ENCODE assay signal across 20 cellular contexts in genomic region chr2:147482590-147483292, GRCh38.
A peak's percentile ranks its signal among the peaks of the same experiment; 100 is the strongest.
DNase-seq lines count a peak whose midpoint lies in the region; ATAC-seq and TF ChIP-seq lines count a peak whose summit lies in the region.
"Had no signal": no experiment of that assay in that cellular context is flagged by ENCODE, and none has a peak within 500 bp of the region (broad histone marks: within the 10 kb centered on the region; RNA-seq: fewer than 3 reads in every experiment).

No MANE protein-coding gene starts in this region.

- H3K9ac ChIP-seq in BLaER1 treated with 17β-estradiol and CSF1 and Interleukin-3, amounts not matched to agents 10 nM and 100 nM, result no peak overlapping the region; a peak in 1 of 22 replicates
- H3K9ac ChIP-seq: KMS-11, SK-N-SH had no signal

- H3K4me1 ChIP-seq in BLaER1 treated with 17β-estradiol and CSF1 and Interleukin-3, amounts not matched to agents 10 nM and 100 nM, result peaks cover 0 to 34% (median 18%) of the 10 kb centered on the region in 10 experiments; a peak in 17 of 20 replicates
- H3K4me1 ChIP-seq in osteoblast (ENCODE audit: insufficient read depth, low read length), result no peaks in the 10 kb centered on the region

- no peak for TF ChIP-seq POLR2A in NB4 (IDR thresholded peaks at IDR 0.05; ENCODE audit: extremely low read depth, insufficient read length)

- ATAC-seq in GM19324 (IDR thresholded peaks at IDR 0.05; ENCODE audit: low FRiP score, unreplicated experiment), result no peak
- no peak for ATAC-seq in HG03354 (IDR thresholded peaks at IDR 0.05; ENCODE audit: poor library complexity, severe bottlenecking, unreplicated experiment)

- no peaks in the 10 kb centered on the region for H3K27me3 ChIP-seq in BLaER1 treated with 17β-estradiol and CSF1 and Interleukin-3, amounts not matched to agents 10 nM and 100 nM
- no peaks in the 10 kb centered on the region for H3K27me3 ChIP-seq in osteoblast (ENCODE audit: insufficient read depth, low read length)

- peak overlapping the region in 10 of 11 experiments; percentile 11 to 81 (median 65); a peak in 18 of 22 replicates for H3K4me2 ChIP-seq in BLaER1 treated with 17β-estradiol and CSF1 and Interleukin-3, amounts not matched to agents 10 nM and 100 nM
- H3K4me2 ChIP-seq in osteoblast (ENCODE audit: insufficient read depth, low read length), result no peak overlapping the region
- H3K4me2 ChIP-seq: KMS-11, SK-N-SH had no signal

- peak overlapping the region in 1 of 11 experiments; percentile 53; a peak in 3 of 22 replicates for H3K27ac ChIP-seq in BLaER1 treated with 17β-estradiol and CSF1 and Interleukin-3, amounts not matched to agents 10 nM and 100 nM
- no peak overlapping the region for H3K27ac ChIP-seq in osteoblast (ENCODE audit: low read depth, low read length)
- H3K27ac ChIP-seq: HL-60, KMS-11 had no signal

- H3K36me3 ChIP-seq in BLaER1 treated with 17β-estradiol and CSF1 and Interleukin-3, amounts not matched to agents 10 nM and 100 nM, result no peaks in the 10 kb centered on the region
- H3K36me3 ChIP-seq in osteoblast (ENCODE audit: insufficient read depth, low read length), result no peaks in the 10 kb centered on the region

- no peak for TF ChIP-seq CTCF in NB4 (IDR thresholded peaks at IDR 0.05; ENCODE audit: low read depth, low read length)
- TF ChIP-seq CTCF in osteoblast (IDR thresholded peaks at IDR 0.05; ENCODE audit: extremely low read depth, low read depth, low read length), result no peak

- H3K79me2 ChIP-seq in osteoblast (ENCODE audit: insufficient read depth, low read length), result no peaks in the 10 kb centered on the region

- DNase-seq in COR-L47 (lab: John Stamatoyannopoulos, UW) (peak; percentile 21), NB4 (ENCODE audit: low read depth) (peak; percentile 4), kidney glomerular epithelial cell (lab: John Stamatoyannopoulos, UW) (peak; percentile 4), superior temporal gyrus (ENCODE audit: extremely low spot score) (no peak), osteoblast (ENCODE audit: insufficient read length, low spot score, missing footprints) (no peak)
- DNase-seq: C1 segment of cervical spinal cord, HFFc6, NCI-H1048, NCI-H1436, NCI-H2029, NCI-H2171 treated with DMSO at 0.1 percent for 48 hours, NCI-H446 treated with DMSO at 0.1 percent for 48 hours, OCI-M1, SHP77, SK-N-SH had no signal

- H3K4me3 ChIP-seq in BLaER1 treated with 17β-estradiol and CSF1 and Interleukin-3, amounts not matched to agents 10 nM and 100 nM, result no peak overlapping the region
- H3K4me3 ChIP-seq in NB4 (ENCODE audit: low read depth, low read length) (no peak overlapping the region), osteoblast (ENCODE audit: insufficient read depth, low read length) (no peak overlapping the region)

- no peak overlapping the region for H2AFZ ChIP-seq in osteoblast (ENCODE audit: low read length)

- H4K20me1 ChIP-seq in BLaER1 treated with 17β-estradiol and CSF1 and Interleukin-3, amounts not matched to agents 10 nM and 100 nM, result no peaks in the 10 kb centered on the region
- H4K20me1 ChIP-seq in osteoblast (ENCODE audit: insufficient read depth, low read length), result no peaks in the 10 kb centered on the region

- H3K9me3 ChIP-seq in BLaER1 treated with 17β-estradiol and CSF1 and Interleukin-3, amounts not matched to agents 10 nM and 100 nM (replicated peaks in 1 of 11), result no peaks in the 10 kb centered on the region
- no peaks in the 10 kb centered on the region for H3K9me3 ChIP-seq in osteoblast (ENCODE audit: low read depth, low read length)
- H3K9me3 ChIP-seq: SK-N-SH had no signal

Comparison
In these comparisons a context has a peak if more than half of its experiments do, and no peak if none do; other contexts are left out.
1. DNase-seq: peak in COR-L47 (single experiment), NB4 (single experiment) and kidney glomerular epithelial cell (single experiment); none in superior temporal gyrus (single experiment) and osteoblast (single experiment).